In the genomic region with DNA sequence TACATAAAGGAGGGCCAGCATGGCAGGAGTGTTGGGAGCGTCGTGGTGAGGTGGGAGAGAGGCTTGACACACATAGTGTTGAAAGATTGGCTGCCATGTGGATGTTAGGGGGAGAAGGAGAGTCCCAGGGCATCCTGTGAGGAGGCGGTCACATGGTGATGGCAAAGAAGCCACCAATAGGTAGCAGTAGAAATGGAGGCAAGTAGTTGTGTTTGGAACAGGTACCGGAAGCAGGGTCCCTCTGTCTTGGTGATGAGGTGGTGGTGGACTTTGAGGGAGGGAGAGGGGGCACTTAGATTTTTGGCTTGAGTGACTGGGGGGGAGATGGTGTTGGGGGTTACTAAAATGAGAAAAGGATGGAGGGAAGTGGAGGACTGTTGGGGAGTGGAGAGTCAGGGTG, we compare ENCODE assay signal across 14 cellular contexts.
"Had no signal": no experiment of that assay in that cellular context is flagged by ENCODE, and none has a peak within 500 bp of the region (broad histone marks: within the 10 kb centered on the region; RNA-seq: fewer than 3 reads in every experiment).

No MANE protein-coding gene starts in this region.

- DNase-seq: activated CD4-positive, alpha-beta T cell treated with anti-CD3 and anti-CD28 coated beads, Interleukin-2, amount 50 U/mL, for 4 hours; activated naive CD4-positive, alpha-beta T cell treated with anti-CD3 and anti-CD28 coated beads for 36 hours; activated naive CD8-positive, alpha-beta T cell treated with anti-CD3 and anti-CD28 coated beads, Interleukin-2, amount 50 U/mL, for 24 hours; activated T-cell treated with anti-CD3 and anti-CD28 coated beads for 4 hours; aorta; foreskin melanocyte; left ventricle myocardium inferior; retina; stimulated activated CD4-positive, alpha-beta T cell treated with anti-CD3 and anti-CD28 coated beads, Interleukin-15, amount 100 ng/mL, for 24 hours; stimulated activated CD4-positive, alpha-beta T cell treated with anti-CD3 and anti-CD28 coated beads, Interleukin-4, amount 100 ng/mL, for 1 hour; stimulated activated naive B cell treated with anti-CD40 and anti-IgM and Interleukin-4, amounts not matched to agents 10 μg/mL and 1 μg/mL and 100 μg/mL, for 72 hours had no signal

- H3K4me1 Mint-ChIP-seq: activated naive CD8-positive, alpha-beta T cell treated with anti-CD3 and anti-CD28 coated beads, Interleukin-2, amount 50 U/mL, for 24 hours; stimulated activated naive B cell treated with anti-CD40 and anti-IgM and Interleukin-4, amounts not matched to agents 10 μg/mL and 1 μg/mL and 100 μg/mL, for 72 hours had no signal

- H3K36me3 Mint-ChIP-seq: stimulated activated naive B cell treated with anti-CD40 and anti-IgM and Interleukin-4, amounts not matched to agents 10 μg/mL and 1 μg/mL and 100 μg/mL, for 72 hours had no signal

- H3K4me3 Mint-ChIP-seq: activated naive CD4-positive, alpha-beta T cell treated with anti-CD3 and anti-CD28 coated beads for 36 hours; activated naive CD8-positive, alpha-beta T cell treated with anti-CD3 and anti-CD28 coated beads, Interleukin-2, amount 50 U/mL, for 24 hours; neural crest cell; stimulated activated naive B cell treated with anti-CD40 and anti-IgM and Interleukin-4, amounts not matched to agents 10 μg/mL and 1 μg/mL and 100 μg/mL, for 72 hours had no signal

- H3K4me3 ChIP-seq: left ventricle myocardium inferior, skin epidermis had no signal

- H3K27ac Mint-ChIP-seq: activated naive CD4-positive, alpha-beta T cell treated with anti-CD3 and anti-CD28 coated beads for 36 hours; activated naive CD8-positive, alpha-beta T cell treated with anti-CD3 and anti-CD28 coated beads, Interleukin-2, amount 50 U/mL, for 24 hours; stimulated activated naive B cell treated with anti-CD40 and anti-IgM and Interleukin-4, amounts not matched to agents 10 μg/mL and 1 μg/mL and 100 μg/mL, for 72 hours had no signal

- H3K9me3 Mint-ChIP-seq: activated naive CD8-positive, alpha-beta T cell treated with anti-CD3 and anti-CD28 coated beads, Interleukin-2, amount 50 U/mL, for 24 hours had no signal

- ATAC-seq: activated CD4-positive, CD25-positive, alpha-beta regulatory T cell treated with anti-CD3 and anti-CD28 coated beads, Interleukin-2, amount 50 U/mL, for 24 hours; activated naive CD8-positive, alpha-beta T cell treated with anti-CD3 and anti-CD28 coated beads, Interleukin-2, amount 50 U/mL, for 24 hours; stimulated activated naive B cell treated with anti-CD40 and anti-IgM and Interleukin-4, amounts not matched to agents 10 μg/mL and 1 μg/mL and 100 μg/mL, for 72 hours had no signal
